In genomic region chr6:43871933-43872332, GRCh38 we compare ENCODE assay signal across 19 cellular contexts.
"Had no signal": no experiment of that assay in that cellular context is flagged by ENCODE, and none has a peak within 500 bp of the region (broad histone marks: within the 10 kb centered on the region; RNA-seq: fewer than 3 reads in every experiment).

No MANE protein-coding gene starts in this region.

- H3K4me1 Mint-ChIP-seq: naive thymus-derived CD4-positive, alpha-beta T cell had no signal

- H3K27me3 Mint-ChIP-seq: activated CD4-positive, alpha-beta memory T cell treated with anti-CD3 and anti-CD28 coated beads for 36 hours; activated naive CD8-positive, alpha-beta T cell had no signal

- H3K27ac ChIP-seq: esophagus squamous epithelium, heart right ventricle, neural progenitor cell, ovary, psoas muscle had no signal

- H3K9me3 Mint-ChIP-seq: activated CD4-positive, alpha-beta memory T cell treated with anti-CD3 and anti-CD28 coated beads for 36 hours; activated T-helper 1 cell treated with anti-CD3 and anti-CD28 coated beads, Interleukin-12 subunit alpha, Interleukin-12 subunit beta, Interleukin-2, Interleukin-4 antibody, amounts not matched to agents 30 ng/mL and 10 ng/mL and 1 ng/mL, durations not matched to agents 14 hours and 24 hours and 36 hours; dendritic cell treated with granulocyte-macrophage colony-stimulating factor and Interleukin-4, amounts not matched to agents 40 ng/mL and 50 ng/mL, for 4 days; naive thymus-derived CD4-positive, alpha-beta T cell; neural progenitor cell; WTC11 had no signal

- H3K4me1 ChIP-seq: esophagus squamous epithelium had no signal

- ATAC-seq: heart right ventricle; naive thymus-derived CD4-positive, alpha-beta T cell; psoas muscle; right cardiac atrium; stimulated activated naive CD8-positive, alpha-beta T cell treated with anti-CD3 and anti-CD28 coated beads, Interleukin-15, Interleukin-2, amounts not matched to agents 100 U/mL and 50 U/mL, for 24 hours; WTC11 had no signal

- H3K27ac Mint-ChIP-seq: activated CD4-positive, alpha-beta memory T cell treated with anti-CD3 and anti-CD28 coated beads for 36 hours; activated naive CD8-positive, alpha-beta T cell; activated T-helper 1 cell treated with anti-CD3 and anti-CD28 coated beads, Interleukin-12 subunit alpha, Interleukin-12 subunit beta, Interleukin-2, Interleukin-4 antibody, amounts not matched to agents 30 ng/mL and 10 ng/mL and 1 ng/mL, durations not matched to agents 14 hours and 24 hours and 36 hours; dendritic cell treated with granulocyte-macrophage colony-stimulating factor and Interleukin-4, amounts not matched to agents 40 ng/mL and 50 ng/mL, for 4 days; naive thymus-derived CD4-positive, alpha-beta T cell; neural progenitor cell had no signal

- H3K9me3 ChIP-seq: esophagus squamous epithelium, heart right ventricle, ovary, psoas muscle had no signal

- DNase-seq: activated CD4-positive, alpha-beta memory T cell treated with anti-CD3 and anti-CD28 coated beads for 36 hours; activated CD4-positive, alpha-beta T cell treated with anti-CD3 and anti-CD28 coated beads for 4 hours; activated T-cell treated with anti-CD3 and anti-CD28 coated beads for 4 hours; effector CD8-positive, alpha-beta T cell; esophagus squamous epithelium; heart right ventricle; kidney glomerular epithelial cell; mesendoderm; naive thymus-derived CD4-positive, alpha-beta T cell; ovary; right cardiac atrium; stimulated activated naive CD8-positive, alpha-beta T cell treated with anti-CD3 and anti-CD28 coated beads, Interleukin-15, Interleukin-2, amounts not matched to agents 100 U/mL and 50 U/mL, for 24 hours; substantia nigra had no signal

- H3K4me3 ChIP-seq: esophagus squamous epithelium, heart right ventricle, neural progenitor cell, ovary, psoas muscle had no signal

- H3K36me3 ChIP-seq: esophagus squamous epithelium, heart right ventricle, neural progenitor cell, ovary had no signal

- H3K27me3 ChIP-seq: neural progenitor cell, ovary had no signal

- H3K36me3 Mint-ChIP-seq: activated CD4-positive, alpha-beta memory T cell treated with anti-CD3 and anti-CD28 coated beads for 36 hours; activated naive CD8-positive, alpha-beta T cell; naive thymus-derived CD4-positive, alpha-beta T cell; neural progenitor cell; WTC11 had no signal

- H3K4me3 Mint-ChIP-seq: activated CD4-positive, alpha-beta memory T cell treated with anti-CD3 and anti-CD28 coated beads for 36 hours; activated naive CD8-positive, alpha-beta T cell; activated T-helper 1 cell treated with anti-CD3 and anti-CD28 coated beads, Interleukin-12 subunit alpha, Interleukin-12 subunit beta, Interleukin-2, Interleukin-4 antibody, amounts not matched to agents 30 ng/mL and 10 ng/mL and 1 ng/mL, durations not matched to agents 14 hours and 24 hours and 36 hours; dendritic cell treated with granulocyte-macrophage colony-stimulating factor and Interleukin-4, amounts not matched to agents 40 ng/mL and 50 ng/mL, for 4 days; naive thymus-derived CD4-positive, alpha-beta T cell; neural progenitor cell; WTC11 had no signal
